1 cellular context compared by ENCODE assay signal in genomic region chr19:51586103-51586728, GRCh38.
A peak's percentile ranks its signal among the peaks of the same experiment; 100 is the strongest.
TF ChIP-seq lines count a peak whose summit lies in the region.

No MANE protein-coding gene starts in this region.

TF ChIP-seq in H1, 55 proteins besides CTCF, POLR2A, EP300 and RAD21:
- TF ChIP-seq TBP (IDR thresholded peaks at IDR 0.05; ENCODE audit: low read depth, low read length) (no peak), BACH1 (IDR thresholded peaks at IDR 0.05; ENCODE audit: low read length) (peak; percentile 82), MAFK (IDR thresholded peaks at IDR 0.05; ENCODE audit: low read depth, low read length) (peak; percentile 82)
